24 cellular contexts compared by ENCODE assay signal in the genomic region with DNA sequence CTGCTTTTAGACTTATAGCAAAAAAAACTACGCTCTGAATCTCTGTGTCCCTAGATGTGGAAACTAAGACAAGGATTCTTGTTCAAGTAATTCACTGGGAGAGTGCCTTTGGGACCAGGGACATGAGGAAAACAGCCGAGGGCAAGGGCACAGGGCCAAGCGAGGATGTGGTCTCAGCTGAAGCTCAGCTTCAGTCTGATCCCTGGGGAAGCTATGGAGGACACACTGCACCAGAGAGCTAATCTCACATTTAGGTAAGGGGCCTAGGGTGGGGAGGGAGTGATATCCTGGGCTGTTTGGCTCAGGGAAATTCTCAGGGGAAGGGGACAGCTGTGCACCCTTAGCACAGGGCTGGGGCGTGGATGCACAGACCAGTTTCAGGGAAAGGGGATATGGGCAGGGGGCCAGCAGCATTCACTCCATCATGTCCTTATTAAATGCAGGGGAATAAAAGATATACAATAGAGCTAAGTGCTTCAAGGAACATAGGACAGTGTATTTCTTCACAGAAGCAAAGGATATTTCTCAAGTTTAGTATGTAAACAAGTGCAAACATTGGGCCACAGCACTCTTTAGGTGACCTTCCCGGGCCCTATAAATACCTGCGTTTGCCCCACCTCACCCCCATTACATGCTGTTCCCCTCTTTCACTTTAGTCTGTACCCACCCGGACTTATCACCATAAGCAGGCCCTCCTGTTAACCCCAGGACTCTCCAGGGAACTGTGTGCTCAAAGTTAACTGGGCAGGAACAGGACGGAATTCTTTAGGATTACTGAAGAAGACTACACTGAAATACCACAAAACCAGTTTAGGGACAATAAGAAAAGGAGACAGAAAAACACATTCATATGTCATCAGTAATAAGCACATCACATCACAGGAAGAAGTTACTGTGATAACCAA. TPM values are rescaled to one million over a fixed set of nuclear protein-coding genes. Genes with fewer than 3 reads are reported as not detected.
A peak's percentile ranks its signal among the peaks of the same experiment; 100 is the strongest.
DNase-seq lines count a peak whose midpoint lies in the region; ATAC-seq, FAIRE-seq and TF ChIP-seq lines count a peak whose summit lies in the region.
"Had no signal": no experiment of that assay in that cellular context is flagged by ENCODE, and none has a peak within 500 bp of the region (broad histone marks: within the 10 kb centered on the region; RNA-seq: fewer than 3 reads in every experiment).

No MANE protein-coding gene starts in this region.

- H2AFZ ChIP-seq in smooth muscle cell (ENCODE audit: low read depth) (no peak overlapping the region), HepG2 (ENCODE audit: low read length) (no peak overlapping the region)
- H2AFZ ChIP-seq: GM23248 had no signal

- CTCF ChIA-PET in HepG2 (lab: Yijun Ruan, JAX; ENCODE audit: low intra/inter-chr PET ratio, low total read pairs): no interaction called here

- no peaks in the 10 kb centered on the region for H3K36me3 Mint-ChIP-seq in brain
- no peaks in the 10 kb centered on the region for H3K36me3 Mint-ChIP-seq in mesothelial cell of epicardium
- H3K36me3 Mint-ChIP-seq: CD4-positive, CD25-positive, alpha-beta regulatory T cell; naive B cell had no signal

- H4K20me1 ChIP-seq in smooth muscle cell (ENCODE audit: low read depth) (no peaks in the 10 kb centered on the region), HepG2 (ENCODE audit: insufficient read depth, low read length) (peaks cover 2% of the 10 kb centered on the region; the same call in 1 of the 2 replicates)

- no peaks in the 10 kb centered on the region for H3K9me3 Mint-ChIP-seq in brain
- H3K9me3 Mint-ChIP-seq in mesothelial cell of epicardium: no peaks in the 10 kb centered on the region
- H3K9me3 Mint-ChIP-seq: activated CD4-positive, alpha-beta T cell treated with anti-CD3 and anti-CD28 coated beads, Interleukin-2, amount 10 ng/mL, durations not matched to agents 7 days and 5 days; CD4-positive, CD25-positive, alpha-beta regulatory T cell; naive B cell had no signal

- H3K9me3 ChIP-seq in smooth muscle cell (replicated peaks; ENCODE audit: low read depth): no peaks in the 10 kb centered on the region
- no peaks in the 10 kb centered on the region for H3K9me3 ChIP-seq in Peyer's patch
- no peaks in the 10 kb centered on the region for H3K9me3 ChIP-seq in HepG2 (ENCODE audit: low read length)
- H3K9me3 ChIP-seq: esophagus squamous epithelium, prostate gland, tibial nerve had no signal

- intact Hi-C loops in Right ventricle myocardium inferior (cut with DNase I): no loop called here
- intact Hi-C loops in cardiac septum (cut with DNase I): no loop called here
- intact Hi-C loops in HepG2 (cut with micrococcal nuclease; ENCODE audit: unreplicated experiment): no loop called here

- no peak for TF ChIP-seq RAD21 in HepG2 (CRISPR knock-in tag; IDR thresholded peaks at IDR 0.05)

- H3K36me3 ChIP-seq in smooth muscle cell (ENCODE audit: low read depth): no peaks in the 10 kb centered on the region
- no peaks in the 10 kb centered on the region for H3K36me3 ChIP-seq in Peyer's patch
- no peaks in the 10 kb centered on the region for H3K36me3 ChIP-seq in HepG2 (replicated peaks in 1 of 2; ENCODE audit: control insufficient read depth in 1 of 2, insufficient read depth in 2 of 2, low read length in 2 of 2)
- H3K36me3 ChIP-seq: esophagus squamous epithelium, prostate gland, tibial nerve had no signal

- TF ChIP-seq POLR2A in Peyer's patch (IDR thresholded peaks at IDR 0.05) (no peak), HepG2 (IDR thresholded peaks at IDR 0.05; ENCODE audit: insufficient read depth in 1 of 2, low read depth in 2 of 2, low read length in 2 of 2) (no peak)

- POLR2A ChIA-PET in HepG2 (lab: Yijun Ruan, JAX): no interaction called here

- H3K79me2 ChIP-seq in smooth muscle cell (ENCODE audit: low read depth): no peaks in the 10 kb centered on the region
- H3K79me2 ChIP-seq in HepG2 (ENCODE audit: insufficient read depth, low read length): no peaks in the 10 kb centered on the region

- H3K4me2 ChIP-seq in smooth muscle cell (no peak overlapping the region), HepG2 (ENCODE audit: low read depth, low read length) (no peak overlapping the region)

- H3K4me1 ChIP-seq in smooth muscle cell (ENCODE audit: low read depth) (no peaks in the 10 kb centered on the region), Peyer's patch (no peaks in the 10 kb centered on the region), HepG2 (ENCODE audit: insufficient read depth, low read length) (peaks cover 6% of the 10 kb centered on the region; the same call in 1 of the 2 replicates)
- H3K4me1 ChIP-seq: esophagus squamous epithelium, prostate gland had no signal

- H3K27me3 Mint-ChIP-seq in brain (no peaks in the 10 kb centered on the region), mesothelial cell of epicardium (ENCODE audit: low read depth) (no peaks in the 10 kb centered on the region)

- no peak for TF ChIP-seq CTCF in brain (conservative IDR thresholded peaks at IDR 0.05)
- no peak for TF ChIP-seq CTCF in mesothelial cell of epicardium (IDR thresholded peaks at IDR 0.05; ENCODE audit: unreplicated experiment)
- no peak for TF ChIP-seq CTCF in smooth muscle cell (IDR thresholded peaks at IDR 0.05; ENCODE audit: borderline replicate concordance, insufficient read depth, poor library complexity, severe bottlenecking)
- TF ChIP-seq CTCF in Peyer's patch (IDR thresholded peaks at IDR 0.05): no peak
- no peak for TF ChIP-seq CTCF in HepG2 (CRISPR knock-in tag; IDR thresholded peaks at IDR 0.05)

- no peaks in the 10 kb centered on the region for H3F3A ChIP-seq in smooth muscle cell (ENCODE audit: low read depth)

- H3K4me3 Mint-ChIP-seq in brain (no peak overlapping the region), mesothelial cell of epicardium (no peak overlapping the region)
- H3K4me3 Mint-ChIP-seq: activated CD4-positive, alpha-beta T cell treated with anti-CD3 and anti-CD28 coated beads, Interleukin-2, amount 10 ng/mL, durations not matched to agents 7 days and 5 days; CD4-positive, CD25-positive, alpha-beta regulatory T cell; naive B cell had no signal

- no peak for FAIRE-seq in HepG2 (lab: Jason Lieb, UNC)

- no TSS peak for BruUV-seq in HepG2 (replicated peaks; lab: Mats Ljungman, UMichigan)

- no peak overlapping the region for H3K9ac ChIP-seq in smooth muscle cell (ENCODE audit: low read depth)
- H3K9ac ChIP-seq in HepG2 (ENCODE audit: insufficient read depth, low read depth, low read length): no peak overlapping the region
- H3K9ac ChIP-seq: GM23248 had no signal

- ATAC-seq in Right ventricle myocardium inferior (peak; percentile 85), HepG2 (no peak)

- H3K27ac ChIP-seq in smooth muscle cell (ENCODE audit: low read depth): no peak overlapping the region
- H3K27ac ChIP-seq in Peyer's patch: no peak overlapping the region
- H3K27ac ChIP-seq in HepG2 (ENCODE audit: extremely low read length, insufficient read depth, low read length): no peak overlapping the region
- H3K27ac ChIP-seq: esophagus squamous epithelium, GM23248, HL-60, prostate gland, tibial nerve had no signal

- H3K4me1 Mint-ChIP-seq in brain (peaks cover 15% of the 10 kb centered on the region), mesothelial cell of epicardium (peaks cover 20% of the 10 kb centered on the region)
- H3K4me1 Mint-ChIP-seq: activated CD4-positive, alpha-beta T cell treated with anti-CD3 and anti-CD28 coated beads, Interleukin-2, amount 10 ng/mL, durations not matched to agents 7 days and 5 days; CD4-positive, CD25-positive, alpha-beta regulatory T cell; naive B cell had no signal

- DNase-seq in Right ventricle myocardium inferior (ENCODE audit: missing footprints) (peak; percentile 73), cardiac septum (ENCODE audit: low spot score) (no peak), mesothelial cell of epicardium (ENCODE audit: low spot score in 2 of 2, unreplicated experiment in 2 of 2) (no peak), smooth muscle cell (lab: John Stamatoyannopoulos, UW; ENCODE audit: unreplicated experiment) (no peak), Peyer's patch (no peak), HepG2 (ENCODE audit: low spot score) (no peak), SIG-M5 treated with dmso at 0.1 percent for 504 hours (lab: John Stamatoyannopoulos, UW; ENCODE audit: unreplicated experiment) (no peak)
- DNase-seq: ACHN; activated CD4-positive, alpha-beta T cell treated with anti-CD3 and anti-CD28 coated beads, Interleukin-2, amount 10 ng/mL, durations not matched to agents 7 days and 5 days; activated CD8-positive, alpha-beta memory T cell treated with anti-CD3 and anti-CD28 coated beads, Interleukin-2, amount 50 U/mL, for 4 hours; activated effector memory CD4-positive, alpha-beta T cell treated with anti-CD3 and anti-CD28 coated beads, Interleukin-2, amount 50 U/mL, for 16 hours; caudate nucleus; CD4-positive, CD25-positive, alpha-beta regulatory T cell; EL; esophagus squamous epithelium; GM23248; mammary epithelial cell; naive B cell; RPMI8226; T-helper 1 cell had no signal

- TF ChIP-seq EP300 in HepG2 (IDR thresholded peaks at IDR 0.05; ENCODE audit: low read depth in 2 of 2, low read length in 2 of 2) (no peak), HepG2 (CRISPR knock-in tag; IDR thresholded peaks at IDR 0.05; ENCODE audit: borderline replicate concordance) (no peak)

- H3K27me3 ChIP-seq in smooth muscle cell (ENCODE audit: low read depth) (no peaks in the 10 kb centered on the region), Peyer's patch (no peaks in the 10 kb centered on the region), HepG2 (ENCODE audit: control insufficient read depth in 1 of 2, insufficient read depth in 2 of 2, low read length in 2 of 2) (no peaks in the 10 kb centered on the region)
- H3K27me3 ChIP-seq: esophagus squamous epithelium, tibial nerve had no signal

- peak overlapping the region in 3 of 5 experiments; percentile 30 to 39 (median 33) for H3K27ac Mint-ChIP-seq in brain
- peak overlapping the region; percentile 79 for H3K27ac Mint-ChIP-seq in mesothelial cell of epicardium
- H3K27ac Mint-ChIP-seq: activated CD4-positive, alpha-beta T cell treated with anti-CD3 and anti-CD28 coated beads, Interleukin-2, amount 10 ng/mL, durations not matched to agents 7 days and 5 days; CD4-positive, CD25-positive, alpha-beta regulatory T cell had no signal

- 82% methylated on average over 8 of the region's 8 CpGs for WGBS in smooth muscle cell (ENCODE audit: low lambda C conversion rate)
- 25% methylated on average over 8 of the region's 8 CpGs for WGBS in HepG2 (ENCODE audit: low lambda C conversion rate)

- in situ Hi-C loops in HepG2 (cut with HindIII; ENCODE audit: extremely low pct_ligation_motif_present, low pct_unique_long_range_greater_than_20kb): no loop called here

- H3K4me3 ChIP-seq in smooth muscle cell (no peak overlapping the region), Peyer's patch (no peak overlapping the region), HepG2 (replicated peaks in 1 of 3; ENCODE audit: insufficient read depth in 1 of 3, low read depth in 2 of 3, low read length in 3 of 3) (no peak overlapping the region)
- H3K4me3 ChIP-seq: esophagus squamous epithelium, GM23248, prostate gland, tibial nerve had no signal

RNA-seq across cellular contexts. Expression of a gene that starts 45.7 kb away (rescaled TPM):
- total RNA-seq in Right ventricle myocardium inferior (0.73 TPM), cardiac septum (2.0 TPM), mesothelial cell of epicardium (0.50 to 0.89 TPM (median 0.74 TPM) in 3 replicates), smooth muscle cell (0.13 and 2.8 TPM in 2 replicates), Peyer's patch (not detected), HepG2 (2016; rRNA removed; fragmentation: Illumina TruSeq; extraction: Trizol) (0.11 and 0.18 TPM in 2 replicates)
- polyA plus RNA-seq in brain (ENCODE audit: insufficient read depth, low read depth, low replicate concordance) (0.29 TPM), smooth muscle cell (0.43 and 0.59 TPM in 2 replicates), HepG2 (2011; rRNA removed) (not detected in 2 replicates)
- 0.20 TPM in 1 of 2 replicates, not detected in the other for total RNA-seq in HepG2 (2016; cell fraction: cytosol; rRNA removed; fragmentation: Illumina TruSeq; extraction: Trizol; ENCODE audit: low read depth)
- 0.12 and 0.13 TPM in 2 replicates for total RNA-seq in HepG2 (2016; cell fraction: insoluble cytoplasmic fraction; rRNA removed; fragmentation: Illumina TruSeq; extraction: Trizol)
- not detected in 2 replicates for total RNA-seq in HepG2 (2016; cell fraction: membrane; rRNA removed; fragmentation: Illumina TruSeq; extraction: Trizol)
- total RNA-seq in HepG2 (2016; cell fraction: nucleus; rRNA removed; fragmentation: Illumina TruSeq; extraction: Trizol): 0.31 TPM in 1 of 2 replicates, not detected in the other
- not detected in 2 replicates for polyA plus RNA-seq in HepG2 (2011; cell fraction: cytosol; rRNA removed)
- not detected in 2 replicates for polyA plus RNA-seq in HepG2 (2011; cell fraction: nucleus; rRNA removed)
- 0.05 and 0.09 TPM in 2 replicates for polyA plus RNA-seq in HepG2 (2012)
- not detected in 2 replicates for polyA plus RNA-seq in HepG2 (2016; cell fraction: cytosol; fragmentation: Illumina TruSeq; extraction: Trizol; ENCODE audit: low read depth)
- 0.08 TPM in 2 replicates for polyA plus RNA-seq in HepG2 (2016; cell fraction: insoluble cytoplasmic fraction; fragmentation: Illumina TruSeq; extraction: Trizol; ENCODE audit: low read depth)
- polyA plus RNA-seq in HepG2 (2016; cell fraction: membrane; fragmentation: Illumina TruSeq; extraction: Trizol; ENCODE audit: low read depth): not detected in 2 replicates
- 0.82 TPM in 1 of 2 replicates, not detected in the other for polyA plus RNA-seq in HepG2 (2016; cell fraction: nucleus; fragmentation: Illumina TruSeq; extraction: Trizol; ENCODE audit: insufficient read depth, low read depth)
- polyA minus RNA-seq in HepG2 (2011; rRNA and poly(A)+ RNA removed; ENCODE audit: low replicate concordance): 0.04 TPM in 1 of 2 replicates, not detected in the other
- not detected in 2 replicates for polyA minus RNA-seq in HepG2 (2011; cell fraction: cytosol; rRNA and poly(A)+ RNA removed)
- polyA minus RNA-seq in HepG2 (2011; cell fraction: nucleus; rRNA and poly(A)+ RNA removed): 0.25 TPM in 1 of 2 replicates, not detected in the other
